Comparison of ENCODE assay signal across 8 cellular contexts in the genomic region with DNA sequence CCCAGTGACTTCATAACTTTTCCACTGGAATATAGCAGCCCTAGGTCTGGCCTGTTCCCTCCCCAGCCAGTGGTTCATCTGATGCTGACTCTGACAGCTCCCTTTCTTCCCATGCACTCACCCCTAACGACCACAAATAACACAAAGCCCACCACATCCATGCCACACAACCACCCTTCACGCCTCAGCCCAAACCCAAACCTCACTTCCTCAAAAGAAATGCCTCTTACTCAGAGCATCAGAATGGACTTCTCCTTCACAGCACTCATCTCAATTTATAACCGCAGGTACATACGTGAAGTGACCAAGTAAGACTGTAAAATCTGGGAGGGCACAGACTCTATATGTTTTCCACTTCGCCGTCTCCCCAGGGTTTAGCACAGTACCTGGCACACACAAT. TPM values are rescaled to one million over a fixed set of nuclear protein-coding genes. Genes with fewer than 3 reads are reported as not detected.
DNase-seq lines count a peak whose midpoint lies in the region; ATAC-seq and TF ChIP-seq lines count a peak whose summit lies in the region.

No MANE protein-coding gene starts in this region.

- H3K4me2 ChIP-seq in PC-9 = peak overlapping the region; percentile 94

- H3K4me1 ChIP-seq in PC-9 (replicated peaks; ENCODE audit: insufficient read depth) = peaks cover 14% of the 10 kb centered on the region
- peaks cover 0 to 7% of the 10 kb centered on the region in 2 donors for H3K4me1 ChIP-seq in breast epithelium

- TF ChIP-seq POLR2A in breast epithelium (IDR thresholded peaks at IDR 0.05) = no peak

- peak overlapping the region; percentile 95; the same call in 1 of the 2 replicates for H2AFZ ChIP-seq in PC-9

- POLR2A ChIA-PET in PC-9 (lab: Charles Lee; ENCODE audit: unreplicated experiment) = interaction anchor here (0.5 to 0.6 kb wide), 2 partner anchors 109 to 513 kb away, joined by 5 read pairs; no protein-coding TSS in a partner anchor

- no peak for TF ChIP-seq CTCF in GM06990 (IDR thresholded peaks at IDR 0.05; ENCODE audit: insufficient read depth, low read length, poor library complexity, severe bottlenecking)
- TF ChIP-seq CTCF in PC-9 (conservative IDR thresholded peaks at IDR 0.05) = no peak
- no peak for TF ChIP-seq CTCF in breast epithelium (IDR thresholded peaks at IDR 0.05)

- CTCF ChIA-PET in PC-9 (lab: Charles Lee) = interaction anchor here (0.6 to 0.7 kb wide), 2 partner anchors 38 to 602 kb away, joined by 3 to 6 read pairs; no protein-coding TSS in a partner anchor

- DNase-seq in GM06990 (ENCODE audit: extremely low read depth, insufficient read length) = peak; percentile 52
- no peak for DNase-seq in PC-9
- DNase-seq in breast epithelium (ENCODE audit: low spot score in 2 of 2) = no peak
- peak; percentile 50 for DNase-seq in myocyte (ENCODE audit: low read depth)
- no peak for DNase-seq in NCI-H2171 (lab: John Stamatoyannopoulos, UW)
- no peak for DNase-seq in foreskin melanocyte

- no peak for ATAC-seq in HG03565 (IDR thresholded peaks at IDR 0.05; ENCODE audit: unreplicated experiment)
- no peak for ATAC-seq in HG02870 (IDR thresholded peaks at IDR 0.05; ENCODE audit: unreplicated experiment)

- H3K27me3 ChIP-seq in GM06990 (replicated peaks; ENCODE audit: control insufficient read depth, insufficient read depth, low read length) (no peaks in the 10 kb centered on the region), PC-9 (ENCODE audit: insufficient read depth, low read depth) (no peaks in the 10 kb centered on the region), breast epithelium (no peaks in the 10 kb centered on the region)

- H3K27ac ChIP-seq in PC-9 (no peak overlapping the region), breast epithelium (no peak overlapping the region)

- peaks cover 6% of the 10 kb centered on the region for H3K36me3 ChIP-seq in GM06990 (ENCODE audit: control insufficient read depth, insufficient read depth, low read length)
- peaks cover 8% of the 10 kb centered on the region; the same call in 1 of the 2 replicates for H3K36me3 ChIP-seq in PC-9 (ENCODE audit: low read depth)
- H3K36me3 ChIP-seq in breast epithelium = no peaks in the 10 kb centered on the region

- no peaks in the 10 kb centered on the region for H3K9me3 ChIP-seq in PC-9 (ENCODE audit: insufficient read depth, low read depth)
- H3K9me3 ChIP-seq in breast epithelium = no peaks in the 10 kb centered on the region

- H3K79me2 ChIP-seq in PC-9 (ENCODE audit: low read depth) = peaks cover 26% of the 10 kb centered on the region

- H3K9me2 ChIP-seq in PC-9 (ENCODE audit: insufficient read depth) = no peaks in the 10 kb centered on the region

- BruUV-seq in PC-9 (replicated peaks; lab: Mats Ljungman, UMichigan) = no TSS peak

- H3K4me3 ChIP-seq in GM06990 (replicated peaks; ENCODE audit: low read depth, low read length) (peak overlapping the region; percentile 81), PC-9 (peak overlapping the region; percentile 98), breast epithelium (peak overlapping the region; percentile 72 to 96 (median 77))

- intact Hi-C loops in PC-9 (cut with micrococcal nuclease; ENCODE audit: unreplicated experiment) = no loop called here
- intact Hi-C loops in breast epithelium (cut with DNase I; ENCODE audit: low total_unique reads) = no loop called here

- peaks cover under 1% of the 10 kb centered on the region for H3F3A ChIP-seq in PC-9 (ENCODE audit: insufficient read depth, low read depth)

- no peaks in the 10 kb centered on the region for H4K20me1 ChIP-seq in PC-9 (ENCODE audit: insufficient read depth)

RNA-seq across cellular contexts. Expression of a gene that starts 1.1 kb away (rescaled TPM):
- total RNA-seq in PC-9 (2021) = 20.6 and 20.7 TPM in 2 replicates
- 10 to 100 TPM; 28.6 to 30.5 (median 29.6) TPM for total RNA-seq in breast epithelium
- total RNA-seq in myocyte = 26.0 and 31.1 TPM in 2 replicates
- polyA plus RNA-seq in myocyte (2012) = 17.6 TPM

RNA-seq across cellular contexts. Expression of a gene that starts 32.8 kb away (rescaled TPM):
- total RNA-seq in PC-9 (2021) (47.8 and 53.3 TPM in 2 replicates), breast epithelium (10 to 100 TPM; 19.5 to 40.0 (median 36.4) TPM), myocyte (23.7 and 30.8 TPM in 2 replicates)
- polyA plus RNA-seq in myocyte (2012) = 44.5 TPM

Comparison
In these comparisons a context has a peak if more than half of its experiments do, and no peak if none do; other contexts are left out.
1. DNase-seq: peak in GM06990 (single experiment) and myocyte (single experiment); none in PC-9 (0 of 2), breast epithelium (0 of 2), NCI-H2171 (single experiment) and foreskin melanocyte (single experiment).
2. Peak in every context shown above with its lines, with median percentiles within 50 percentile points of each other: H3K4me3 ChIP-seq.